ENCODE assay signal across 8 cellular contexts in the genomic region with DNA sequence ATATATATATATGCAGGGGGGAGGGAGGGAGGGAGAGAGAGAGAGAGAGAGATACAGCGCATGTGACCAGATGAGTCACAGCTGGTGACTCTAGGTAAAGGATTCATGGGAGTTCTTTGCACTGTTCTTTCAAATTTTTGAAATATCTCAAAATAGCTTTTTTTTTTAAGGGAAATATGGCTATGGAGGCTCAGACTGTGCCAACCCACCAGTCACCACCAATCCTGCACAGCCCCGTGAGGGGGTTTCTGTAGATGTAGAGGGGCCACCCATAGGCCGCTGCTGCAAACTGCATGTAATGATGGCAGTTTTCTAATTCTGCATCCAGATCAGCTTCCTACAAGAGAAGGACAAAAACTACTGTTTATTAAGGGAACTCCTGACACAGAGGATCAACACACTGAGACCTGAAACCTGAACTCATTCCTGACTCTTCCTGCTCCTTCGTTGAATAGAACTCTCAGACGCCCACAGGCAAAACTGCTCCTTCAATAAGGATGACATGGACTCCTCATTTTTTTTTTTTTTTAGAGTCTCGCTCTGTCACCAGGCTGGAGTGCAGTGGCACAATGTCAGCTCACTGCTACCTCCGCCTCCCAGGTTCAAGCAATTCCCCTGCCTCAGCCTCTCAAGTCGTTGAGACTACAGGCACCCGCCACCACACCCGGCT. TPM values are rescaled to one million over a fixed set of nuclear protein-coding genes. Genes with fewer than 3 reads are reported as not detected.
DNase-seq lines count a peak whose midpoint lies in the region; ATAC-seq, FAIRE-seq and TF ChIP-seq lines count a peak whose summit lies in the region.
"Had no signal": no experiment of that assay in that cellular context is flagged by ENCODE, and none has a peak within 500 bp of the region (broad histone marks: within the 10 kb centered on the region; RNA-seq: fewer than 3 reads in every experiment).

No MANE protein-coding gene starts in this region.

- FAIRE-seq in bronchial epithelial cell (lab: Jason Lieb, UNC), result no peak

- H2AFZ ChIP-seq in KMS-11 (ENCODE audit: low read depth), result no peak overlapping the region
- H2AFZ ChIP-seq: parathyroid adenoma had no signal

- no peak overlapping the region for H3K27ac ChIP-seq in KMS-11
- H3K27ac ChIP-seq: parathyroid adenoma had no signal

- H3K36me3 ChIP-seq in KMS-11 (ENCODE audit: insufficient read depth) (peaks cover 8% of the 10 kb centered on the region; the same call in 1 of the 2 replicates), bronchial epithelial cell (ENCODE audit: control insufficient read depth, insufficient read depth, low read length) (peaks cover 32% of the 10 kb centered on the region)

- TF ChIP-seq CTCF in KMS-11 (conservative IDR thresholded peaks at IDR 0.05; ENCODE audit: low read depth, low read length) (peak; percentile 24; the same call in 1 of the 2 replicates), bronchial epithelial cell (IDR thresholded peaks at IDR 0.05; ENCODE audit: insufficient read depth, low read length, severe bottlenecking) (no peak), nephron progenitor cell (IDR thresholded peaks at IDR 0.05) (no peak)

- no peak overlapping the region for H3K4me3 ChIP-seq in KMS-11 (IDR thresholded peaks at IDR 0.05; ENCODE audit: insufficient read depth, low read depth, low read length)
- H3K4me3 ChIP-seq in bronchial epithelial cell (ENCODE audit: low read depth, low read length), result no peak overlapping the region

- no peaks in the 10 kb centered on the region for H3K9me3 Mint-ChIP-seq in nephron progenitor cell

- no peaks in the 10 kb centered on the region for H3K27me3 Mint-ChIP-seq in nephron progenitor cell (ENCODE audit: low read depth, poor library complexity)

- H3K27me3 ChIP-seq in KMS-11 (ENCODE audit: insufficient read depth, low read depth) (no peaks in the 10 kb centered on the region), bronchial epithelial cell (ENCODE audit: control insufficient read depth, insufficient read depth, low read length) (no peaks in the 10 kb centered on the region)

- H3K4me2 ChIP-seq in KMS-11, result no peak overlapping the region

- DNase-seq in EH (ENCODE audit: low read depth) (peak; percentile 70), bronchial epithelial cell (ENCODE audit: low read depth) (peak; percentile 23), nephron progenitor cell (no peak), NCI-H1417 treated with DMSO at 0.1 percent for 48 hours (lab: John Stamatoyannopoulos, UW) (no peak), RPMI8226 (no peak)

- H3K79me2 ChIP-seq in KMS-11 (ENCODE audit: insufficient read depth, low read depth), result no peaks in the 10 kb centered on the region; the same call in 1 of the 2 replicates
- H3K79me2 ChIP-seq: parathyroid adenoma had no signal

- H4K20me1 ChIP-seq in KMS-11 (ENCODE audit: insufficient read depth), result no peaks in the 10 kb centered on the region

- H3K9ac ChIP-seq in KMS-11, result no peak overlapping the region
- H3K9ac ChIP-seq: parathyroid adenoma had no signal

- H3K4me1 ChIP-seq in KMS-11 (ENCODE audit: low read depth, poor library complexity, severe bottlenecking), result no peaks in the 10 kb centered on the region
- H3K4me1 ChIP-seq: parathyroid adenoma had no signal

- peaks cover 55% of the 10 kb centered on the region for H3K36me3 Mint-ChIP-seq in nephron progenitor cell (ENCODE audit: low read depth)

- peaks cover 4% of the 10 kb centered on the region for H3K4me1 Mint-ChIP-seq in nephron progenitor cell

- H3K27ac Mint-ChIP-seq in nephron progenitor cell, result peak overlapping the region; percentile 66

- no peak overlapping the region for H3K4me3 Mint-ChIP-seq in nephron progenitor cell

- no peak for ATAC-seq in GM18517 (IDR thresholded peaks at IDR 0.05; ENCODE audit: unreplicated experiment)

RNA-seq across cellular contexts. Expression of gene DAGLB, which starts 17.3 kb away (rescaled TPM):
- 22.5 and 27.1 TPM in 2 replicates for total RNA-seq in bronchial epithelial cell

RNA-seq across cellular contexts. Expression of gene KDELR2, which starts 53.5 kb away (rescaled TPM):
- 72.1 and 90.6 TPM in 2 replicates for total RNA-seq in bronchial epithelial cell

RNA-seq across cellular contexts. Expression of gene RAC1, which starts 56.1 kb away (rescaled TPM):
- total RNA-seq in bronchial epithelial cell, result 81.5 and 108 TPM in 2 replicates

Comparison
In these comparisons a context has a peak if more than half of its experiments do, and no peak if none do; other contexts are left out.
1. DNase-seq: peak in EH (single experiment) and bronchial epithelial cell (single experiment); none in nephron progenitor cell (single experiment), NCI-H1417 treated with DMSO at 0.1 percent for 48 hours (single experiment) and RPMI8226 (single experiment).